In genomic region chr6:24664049-24664987, GRCh38 we compare ENCODE assay signal across 11 cellular contexts. TPM values are rescaled to one million over a fixed set of nuclear protein-coding genes. Genes with fewer than 3 reads are reported as not detected.
A peak's percentile ranks its signal among the peaks of the same experiment; 100 is the strongest.
DNase-seq lines count a peak whose midpoint lies in the region; ATAC-seq and TF ChIP-seq lines count a peak whose summit lies in the region.
"Had no signal": no experiment of that assay in that cellular context is flagged by ENCODE, and none has a peak within 500 bp of the region (broad histone marks: within the 10 kb centered on the region; RNA-seq: fewer than 3 reads in every experiment).

No MANE protein-coding gene starts in this region.

- H3K4me1 ChIP-seq in HUES64 (ENCODE audit: insufficient read depth, low read length) = peaks cover 14% of the 10 kb centered on the region

- H3K27ac ChIP-seq in CD4-positive, alpha-beta T cell (ENCODE audit: low read depth, low read length) = no peak overlapping the region
- no peak overlapping the region for H3K27ac ChIP-seq in HUES64 (ENCODE audit: low read depth, low read length)
- H3K27ac ChIP-seq: brain microvascular endothelial cell had no signal

- peaks cover 51% of the 10 kb centered on the region for H3K36me3 ChIP-seq in HUES64 (ENCODE audit: insufficient read depth, low read length)

- 95% methylated on average over 7 of the region's 7 CpGs for WGBS in HUES64

- CTCF ChIA-PET in CD4-positive, alpha-beta T cell (lab: Charles Lee) = interaction anchor here (1.2 to 4.8 kb wide), 2 partner anchors 81 to 83 kb away, joined by 3 to 21 read pairs; no protein-coding TSS in a partner anchor

- peak overlapping the region; percentile 100 for H3K4me3 Mint-ChIP-seq in CD4-positive, alpha-beta T cell
- H3K4me3 Mint-ChIP-seq in brain (peak overlapping the region; percentile 92 to 99 (median 97)), natural killer cell (peak overlapping the region; percentile 98)

- H3K9ac ChIP-seq in HUES64 (ENCODE audit: low read depth, low read length) = no peak overlapping the region

- ATAC-seq in CD4-positive, alpha-beta T cell (ENCODE audit: poor library complexity) = no peak
- ATAC-seq in natural killer cell = no peak
- no peak for ATAC-seq in HG03565 (IDR thresholded peaks at IDR 0.05; ENCODE audit: unreplicated experiment)

- POLR2A ChIA-PET in CD4-positive, alpha-beta T cell (lab: Charles Lee) = interaction anchor here (0.5 to 3.5 kb wide), 2 partner anchors 54 to 79 kb away, joined by 3 to 42 read pairs; partner anchors contain the start of gene C6orf62

- H3K9me3 ChIP-seq in CD4-positive, alpha-beta T cell (ENCODE audit: control insufficient read depth, low read length) = no peaks in the 10 kb centered on the region
- H3K9me3 ChIP-seq in HUES64 (ENCODE audit: insufficient read depth, low read depth, low read length) = peaks cover 2% of the 10 kb centered on the region; the same call in 1 of the 2 replicates

- no peaks in the 10 kb centered on the region for H3K27me3 Mint-ChIP-seq in CD4-positive, alpha-beta T cell
- peaks cover 16% of the 10 kb centered on the region for H3K27me3 Mint-ChIP-seq in brain
- H3K27me3 Mint-ChIP-seq in natural killer cell (ENCODE audit: low read depth in 2 of 2) = no peaks in the 10 kb centered on the region

- no peak for TF ChIP-seq CTCF in CD4-positive, alpha-beta T cell (IDR thresholded peaks at IDR 0.05)
- TF ChIP-seq CTCF in brain (conservative IDR thresholded peaks at IDR 0.05) (no peak), natural killer cell (IDR thresholded peaks at IDR 0.05) (no peak)

- H3K36me3 Mint-ChIP-seq in CD4-positive, alpha-beta T cell (ENCODE audit: low read depth) = peaks cover 73% of the 10 kb centered on the region
- peaks cover 46% of the 10 kb centered on the region for H3K36me3 Mint-ChIP-seq in brain
- no peaks in the 10 kb centered on the region for H3K36me3 Mint-ChIP-seq in natural killer cell

- H3K27me3 ChIP-seq in CD4-positive, alpha-beta T cell (ENCODE audit: control insufficient read depth, insufficient read depth, low read length) = no peaks in the 10 kb centered on the region
- no peaks in the 10 kb centered on the region for H3K27me3 ChIP-seq in HUES64 (ENCODE audit: insufficient read depth, low read length)
- H3K27me3 ChIP-seq: brain microvascular endothelial cell had no signal

- peaks cover 65% of the 10 kb centered on the region for H3K4me1 Mint-ChIP-seq in CD4-positive, alpha-beta T cell (ENCODE audit: low read depth)
- H3K4me1 Mint-ChIP-seq in brain (peaks cover 69% of the 10 kb centered on the region), natural killer cell (peaks cover 68 to 77% of the 10 kb centered on the region in 2 donors)

- no peak for DNase-seq in CD4-positive, alpha-beta T cell
- DNase-seq in natural killer cell = no peak
- no peak for DNase-seq in NK-92 (lab: John Stamatoyannopoulos, UW; ENCODE audit: unreplicated experiment)
- no peak for DNase-seq in iPS-NIHi11 (ENCODE audit: low spot score)
- no peak for DNase-seq in OCI-M2 (lab: John Stamatoyannopoulos, UW; ENCODE audit: unreplicated experiment)
- DNase-seq: brain microvascular endothelial cell, islet precursor cell, NCI-H510A had no signal

- H3K9me3 Mint-ChIP-seq in CD4-positive, alpha-beta T cell = no peaks in the 10 kb centered on the region
- H3K9me3 Mint-ChIP-seq in brain = peaks cover 5 to 14% (median 8%) of the 10 kb centered on the region in 5 experiments
- no peaks in the 10 kb centered on the region for H3K9me3 Mint-ChIP-seq in natural killer cell

- H3K27ac Mint-ChIP-seq in CD4-positive, alpha-beta T cell = peak overlapping the region; percentile 97
- H3K27ac Mint-ChIP-seq in brain (peak overlapping the region in 4 of 5 experiments; percentile 26 to 97 (median 70)), natural killer cell (peak overlapping the region; percentile 96 to 98)

- peak overlapping the region; percentile 99 for H3K4me3 ChIP-seq in HUES64 (ENCODE audit: low read length)

- intact Hi-C loops in CD4-positive, alpha-beta T cell (cut with DNase I, micrococcal nuclease) = loop anchor here in 1 of 2 experiments (5.0 kb wide), 1 partner anchor 167 kb away; no protein-coding TSS in a partner anchor
- intact Hi-C loops in natural killer cell (cut with micrococcal nuclease) = loop anchor here (10.0 kb wide), 1 partner anchor 110 kb away; the partner anchor contains the start of gene GMNN

RNA-seq across cellular contexts. Expression of gene TDP2, which starts 2.4 kb away (rescaled TPM):
- 10 to 100 TPM; 63.9 to 64.6 TPM for total RNA-seq in CD4-positive, alpha-beta T cell
- 51.3 TPM for polyA plus RNA-seq in HUES64 (2013, experiment 1 of 2)
- 47.4 TPM for polyA plus RNA-seq in HUES64 (2013, experiment 2 of 2)
- polyA plus RNA-seq in brain (ENCODE audit: insufficient read depth, low read depth, low replicate concordance) = 54.8 TPM
- 10 to 100 TPM; 43.2 to 51.9 (median 49.5) TPM for total RNA-seq in natural killer cell

RNA-seq across cellular contexts. Expression of gene ACOT13, which starts 2.6 kb away (rescaled TPM):
- 1 to 10 TPM; 1.5 TPM for total RNA-seq in CD4-positive, alpha-beta T cell
- 44.8 TPM for polyA plus RNA-seq in HUES64 (2013, experiment 1 of 2)
- polyA plus RNA-seq in HUES64 (2013, experiment 2 of 2) = 61.1 TPM
- polyA plus RNA-seq in brain (ENCODE audit: insufficient read depth, low read depth, low replicate concordance) = 49.9 TPM
- total RNA-seq in natural killer cell = 1 to 10 TPM; 3.2 to 4.3 (median 4.2) TPM

RNA-seq across cellular contexts. Expression of gene KIAA0319, which starts 18.3 kb away (rescaled TPM):
- not detected for total RNA-seq in CD4-positive, alpha-beta T cell
- 0.35 TPM for polyA plus RNA-seq in HUES64 (2013, experiment 1 of 2)
- polyA plus RNA-seq in HUES64 (2013, experiment 2 of 2) = 0.25 TPM
- 15.1 TPM for polyA plus RNA-seq in brain (ENCODE audit: insufficient read depth, low read depth, low replicate concordance)
- total RNA-seq in natural killer cell = under 1 TPM in 1 of 3 donors, not detected in 2; 0.08 TPM

RNA-seq across cellular contexts. Expression of gene C6orf62, which starts 54.6 kb away (rescaled TPM):
- 100 to 1,000 TPM; 108 to 111 TPM for total RNA-seq in CD4-positive, alpha-beta T cell
- polyA plus RNA-seq in HUES64 (2013, experiment 1 of 2) = 71.8 TPM
- polyA plus RNA-seq in HUES64 (2013, experiment 2 of 2) = 59.2 TPM
- polyA plus RNA-seq in brain (ENCODE audit: insufficient read depth, low read depth, low replicate concordance) = 67.5 TPM
- total RNA-seq in natural killer cell = 100 to 1,000 TPM; 129 to 163 (median 130) TPM
